Comparison of ENCODE assay signal across 8 cellular contexts in genomic region chr20:63216849-63217471, GRCh38. TPM values are rescaled to one million over a fixed set of nuclear protein-coding genes. Genes with fewer than 3 reads are reported as not detected.
DNase-seq lines count a peak whose midpoint lies in the region; ATAC-seq and TF ChIP-seq lines count a peak whose summit lies in the region.

No MANE protein-coding gene starts in this region.

- H3K9me3 Mint-ChIP-seq in chondrocyte (ENCODE audit: low read depth) (no peaks in the 10 kb centered on the region), naive B cell (no peaks in the 10 kb centered on the region)

- DNase-seq in AG04450 (ENCODE audit: low read depth, low spot score) (no peak), HuH-7 (ENCODE audit: low spot score) (peak; percentile 50), chondrocyte (ENCODE audit: low spot score) (no peak), naive B cell (no peak), medulla oblongata (ENCODE audit: extremely low spot score) (no peak)

- no peaks in the 10 kb centered on the region for H3K9me3 ChIP-seq in AG04450 (ENCODE audit: control insufficient read depth, insufficient read depth, low read length)

- POLR2A ChIA-PET in AG04450 (lab: Yijun Ruan, JAX), result no interaction called here

- CTCF ChIA-PET in AG04450 (lab: Charles Lee), result interaction anchor here (6.2 kb wide), 1 partner anchor 7 kb away, joined by 59 read pairs; no protein-coding TSS in a partner anchor

- no peak overlapping the region for H3K27ac ChIP-seq in AG04450 (ENCODE audit: low read depth, low read length)

- peak overlapping the region; percentile 77 for H3K4me3 ChIP-seq in AG04450 (ENCODE audit: low read depth, low read length)

- no peak for TF ChIP-seq CTCF in AG04450 (IDR thresholded peaks at IDR 0.05; ENCODE audit: low read depth, low read length)
- TF ChIP-seq CTCF in chondrocyte (IDR thresholded peaks at IDR 0.05), result no peak

- peaks cover 10% of the 10 kb centered on the region for H3K27me3 Mint-ChIP-seq in chondrocyte (ENCODE audit: low read depth)
- H3K27me3 Mint-ChIP-seq in naive B cell, result peaks cover 0 to 16% (median 13%) of the 10 kb centered on the region in 3 donors

- no peak for ATAC-seq in naive B cell (ENCODE audit: low read depth in 2 of 2)
- ATAC-seq in HG02798 (IDR thresholded peaks at IDR 0.05; ENCODE audit: poor library complexity, unreplicated experiment), result no peak
- ATAC-seq in GM21447 (IDR thresholded peaks at IDR 0.05; ENCODE audit: unreplicated experiment), result no peak
- no peak for ATAC-seq in GM18870 (IDR thresholded peaks at IDR 0.05; ENCODE audit: unreplicated experiment)

- H3K27ac Mint-ChIP-seq in chondrocyte (ENCODE audit: unreplicated experiment) (peak overlapping the region; percentile 76), naive B cell (peak overlapping the region; percentile 63 to 97 (median 92))

- peaks cover 7% of the 10 kb centered on the region for H3K36me3 Mint-ChIP-seq in chondrocyte (ENCODE audit: low read depth)
- H3K36me3 Mint-ChIP-seq in naive B cell, result peaks cover 0 to 7% of the 10 kb centered on the region in 2 donors

- H3K4me3 Mint-ChIP-seq in chondrocyte (ENCODE audit: unreplicated experiment) (peak overlapping the region; percentile 77), naive B cell (peak overlapping the region; percentile 79 to 90 (median 86))

- H3K27me3 ChIP-seq in AG04450 (ENCODE audit: control insufficient read depth, insufficient read depth, low read length), result peaks cover 13% of the 10 kb centered on the region

- peaks cover 39% of the 10 kb centered on the region for H3K4me1 Mint-ChIP-seq in chondrocyte (ENCODE audit: low read depth)
- H3K4me1 Mint-ChIP-seq in naive B cell, result peaks cover 26 to 40% (median 35%) of the 10 kb centered on the region in 3 donors

RNA-seq across cellular contexts. Expression of gene YTHDF1, which starts 1.0 kb away (rescaled TPM):
- polyA plus RNA-seq in AG04450 (2011; rRNA removed) (22.3 and 22.4 TPM in 2 replicates), naive B cell (ENCODE audit: low read depth in 6 of 6) (10 to 100 TPM; 27.4 to 41.9 (median 34.6) TPM)
- polyA minus RNA-seq in AG04450 (2011; rRNA and poly(A)+ RNA removed), result 21.9 and 25.5 TPM in 2 replicates
- 39.1 to 43.6 TPM (median 41.3 TPM) in 3 replicates for total RNA-seq in chondrocyte

RNA-seq across cellular contexts. Expression of gene BIRC7, which starts 18.7 kb away (rescaled TPM):
- not detected in 2 replicates for polyA plus RNA-seq in AG04450 (2011; rRNA removed)
- polyA minus RNA-seq in AG04450 (2011; rRNA and poly(A)+ RNA removed), result not detected in 2 replicates
- 0.50 to 0.51 TPM in 2 of 3 replicates, not detected in the other for total RNA-seq in chondrocyte
- polyA plus RNA-seq in naive B cell (ENCODE audit: low read depth in 6 of 6), result not detected

RNA-seq across cellular contexts. Expression of gene NKAIN4, which starts 37.3 kb away (rescaled TPM):
- not detected in 2 replicates for polyA plus RNA-seq in AG04450 (2011; rRNA removed)
- not detected in 2 replicates for polyA minus RNA-seq in AG04450 (2011; rRNA and poly(A)+ RNA removed)
- 2.2 to 3.1 TPM (median 3.0 TPM) in 3 replicates for total RNA-seq in chondrocyte
- polyA plus RNA-seq in naive B cell (ENCODE audit: low read depth in 6 of 6), result not detected

RNA-seq across cellular contexts. Expression of gene ARFGAP1, which starts 55.7 kb away (rescaled TPM):
- polyA plus RNA-seq in AG04450 (2011; rRNA removed) (52.6 and 70.9 TPM in 2 replicates), naive B cell (ENCODE audit: low read depth in 6 of 6) (10 to 100 TPM in 4 of 6 donors, 1 to 10 TPM in 2; 8.2 to 17.7 (median 11.7) TPM)
- polyA minus RNA-seq in AG04450 (2011; rRNA and poly(A)+ RNA removed), result 53.0 and 79.9 TPM in 2 replicates
- total RNA-seq in chondrocyte, result 117 to 186 TPM (median 124 TPM) in 3 replicates
